Comparison of ENCODE assay signal across 13 cellular contexts in the genomic region with DNA sequence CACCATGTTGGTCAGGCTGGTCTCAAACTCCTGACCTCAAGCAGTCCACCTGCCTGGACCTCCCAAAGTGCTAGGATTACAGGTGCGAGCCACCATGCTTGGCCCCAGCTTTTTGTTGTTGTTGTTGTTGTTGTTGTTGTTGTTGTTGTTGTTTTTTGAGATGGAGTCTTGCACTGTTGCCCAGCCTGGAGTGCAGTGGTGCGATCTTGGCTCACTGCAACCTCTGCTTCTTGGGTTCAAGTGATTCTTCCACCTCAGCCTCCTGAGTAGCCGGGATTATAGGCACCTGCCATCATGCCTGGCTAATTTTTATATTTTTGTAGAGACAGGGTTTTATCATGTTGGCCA. TPM values are rescaled to one million over a fixed set of nuclear protein-coding genes. Genes with fewer than 3 reads are reported as not detected.
DNase-seq lines count a peak whose midpoint lies in the region; ATAC-seq, FAIRE-seq and TF ChIP-seq lines count a peak whose summit lies in the region.
"Not testable (repeated sequence)": the region's sequence is repeated elsewhere in the genome, so short reads cannot be mapped to it uniquely, and the experiment has no call there.
"Had no signal": no experiment of that assay in that cellular context is flagged by ENCODE, and none has a peak within 500 bp of the region (broad histone marks: within the 10 kb centered on the region; RNA-seq: fewer than 3 reads in every experiment).

No MANE protein-coding gene starts in this region.

- not testable (repeated sequence) for DNase-seq in astrocyte (ENCODE audit: low read depth); central memory CD8-positive, alpha-beta T cell (ENCODE audit: low spot score in 2 of 2); cardiac muscle cell (ENCODE audit: low read depth in 1 of 2, low spot score in 1 of 2); naive thymus-derived CD4-positive, alpha-beta T cell; osteoblast (ENCODE audit: insufficient read length, low spot score, missing footprints)

- ATAC-seq in central memory CD8-positive, alpha-beta T cell (replicated peaks; ENCODE audit: extremely low read depth, poor library complexity, severe bottlenecking); naive thymus-derived CD4-positive, alpha-beta T cell: not testable (repeated sequence)

- not testable (repeated sequence) for FAIRE-seq in astrocyte (lab: Jason Lieb, UNC)

- not testable (repeated sequence) for H3K4me1 ChIP-seq in HEK293 (ENCODE audit: control insufficient read depth, insufficient read depth, low read length); astrocyte (ENCODE audit: insufficient read depth, low read length); naive thymus-derived CD4-positive, alpha-beta T cell (ENCODE audit: control insufficient read depth in 2 of 2, insufficient read depth in 2 of 2, low read length in 2 of 2); osteoblast (ENCODE audit: insufficient read depth, low read length)
- peaks cover 20% of the 10 kb centered on the region for H3K4me1 ChIP-seq in cardiac muscle cell (ENCODE audit: low read depth)

- H3K9ac ChIP-seq in astrocyte (ENCODE audit: low read length): not testable (repeated sequence)

- TF ChIP-seq CTCF in HEK293 (tag by site-specific recombination; IDR thresholded peaks at IDR 0.05); astrocyte (IDR thresholded peaks at IDR 0.05; ENCODE audit: insufficient read depth, low read depth, low read length); cardiac muscle cell (IDR thresholded peaks at IDR 0.05; ENCODE audit: low read depth, low read length); osteoblast (IDR thresholded peaks at IDR 0.05; ENCODE audit: extremely low read depth, low read depth, low read length): not testable (repeated sequence)

- H3K27ac ChIP-seq in HEK293 (ENCODE audit: extremely low read depth, low read depth, low read length); naive thymus-derived CD4-positive, alpha-beta T cell (ENCODE audit: low read depth, low read length): not testable (repeated sequence)
- H3K27ac ChIP-seq in astrocyte (ENCODE audit: low read depth, low read length): peak overlapping the region; percentile 49
- peak overlapping the region; percentile 63 for H3K27ac ChIP-seq in cardiac muscle cell
- H3K27ac ChIP-seq in osteoblast (ENCODE audit: low read depth, low read length): peak overlapping the region; percentile 10

- not testable (repeated sequence) for H3K4me1 Mint-ChIP-seq in astrocyte (ENCODE audit: low read depth, unreplicated experiment)
- H3K4me1 Mint-ChIP-seq in central memory CD8-positive, alpha-beta T cell: peaks cover 41% of the 10 kb centered on the region
- peaks cover 10 to 44% (median 29%) of the 10 kb centered on the region in 7 donors for H3K4me1 Mint-ChIP-seq in naive thymus-derived CD4-positive, alpha-beta T cell

- not testable (repeated sequence) for H3K27ac Mint-ChIP-seq in astrocyte (ENCODE audit: unreplicated experiment)
- H3K27ac Mint-ChIP-seq in central memory CD8-positive, alpha-beta T cell (ENCODE audit: low read depth): peak overlapping the region; percentile 70
- H3K27ac Mint-ChIP-seq in naive thymus-derived CD4-positive, alpha-beta T cell: peak overlapping the region in 5 of 9 donors; percentile 38 to 68 (median 51)

- peak overlapping the region; percentile 14 for H3K4me2 ChIP-seq in astrocyte (ENCODE audit: low read length)
- not testable (repeated sequence) for H3K4me2 ChIP-seq in osteoblast (ENCODE audit: insufficient read depth, low read length)

- not testable (repeated sequence) for H3K9me3 ChIP-seq in HEK293 (ENCODE audit: control insufficient read depth, insufficient read depth, low read depth, low read length); astrocyte (ENCODE audit: insufficient read depth, low read depth, low read length); cardiac muscle cell (ENCODE audit: low read depth); naive thymus-derived CD4-positive, alpha-beta T cell (ENCODE audit: control insufficient read depth in 2 of 3, low read length in 3 of 3); osteoblast (ENCODE audit: low read depth, low read length)

- H3K9me3 Mint-ChIP-seq in astrocyte (ENCODE audit: unreplicated experiment); central memory CD8-positive, alpha-beta T cell; naive thymus-derived CD4-positive, alpha-beta T cell: not testable (repeated sequence)

- not testable (repeated sequence) for H3K36me3 Mint-ChIP-seq in astrocyte (ENCODE audit: low read depth, unreplicated experiment); central memory CD8-positive, alpha-beta T cell (ENCODE audit: insufficient read depth)
- H3K36me3 Mint-ChIP-seq in naive thymus-derived CD4-positive, alpha-beta T cell: peaks cover 5 to 21% (median 10%) of the 10 kb centered on the region in 5 donors

- POLR2A ChIA-PET in HEK293 (lab: Yijun Ruan, JAX); naive thymus-derived CD4-positive, alpha-beta T cell (lab: Charles Lee): not testable (repeated sequence)

- CTCF ChIA-PET in HEK293 (lab: Yijun Ruan, JAX); naive thymus-derived CD4-positive, alpha-beta T cell (lab: Charles Lee): not testable (repeated sequence)

- intact Hi-C loops in naive thymus-derived CD4-positive, alpha-beta T cell (cut with micrococcal nuclease): not testable (repeated sequence)

- not testable (repeated sequence) for H3K27me3 ChIP-seq in astrocyte (ENCODE audit: insufficient read depth, low read length); cardiac muscle cell; naive thymus-derived CD4-positive, alpha-beta T cell (ENCODE audit: control insufficient read depth in 2 of 2, insufficient read depth in 2 of 2, low read length in 2 of 2); osteoblast (ENCODE audit: insufficient read depth, low read length)

- peaks cover 86% of the 10 kb centered on the region for H3K79me2 ChIP-seq in astrocyte (ENCODE audit: insufficient read depth, low read length)
- peaks cover 90% of the 10 kb centered on the region for H3K79me2 ChIP-seq in osteoblast (ENCODE audit: insufficient read depth, low read length)

- not testable (repeated sequence) for H3K27me3 Mint-ChIP-seq in astrocyte (ENCODE audit: low read depth, unreplicated experiment); central memory CD8-positive, alpha-beta T cell; naive thymus-derived CD4-positive, alpha-beta T cell

- H3K4me3 Mint-ChIP-seq in astrocyte (ENCODE audit: unreplicated experiment); central memory CD8-positive, alpha-beta T cell; naive thymus-derived CD4-positive, alpha-beta T cell: not testable (repeated sequence)

- H4K20me1 ChIP-seq in astrocyte (ENCODE audit: insufficient read depth, low read length): peaks cover 84% of the 10 kb centered on the region
- peaks cover 58% of the 10 kb centered on the region for H4K20me1 ChIP-seq in osteoblast (ENCODE audit: insufficient read depth, low read length)

- not testable (repeated sequence) for H2AFZ ChIP-seq in astrocyte (ENCODE audit: low read depth, low read length); osteoblast (ENCODE audit: low read length)

- peaks cover 4 to 11% of the 10 kb centered on the region in 2 experiments; a peak in 2 of 3 replicates for H3K36me3 ChIP-seq in HEK293 (ENCODE audit: control insufficient read depth in 2 of 2, insufficient read depth in 1 of 2, low read length in 2 of 2)
- H3K36me3 ChIP-seq in astrocyte (ENCODE audit: insufficient read depth, low read length); cardiac muscle cell; osteoblast (ENCODE audit: insufficient read depth, low read length): not testable (repeated sequence)
- peaks cover 0 to 24% (median 0%) of the 10 kb centered on the region in 3 experiments for H3K36me3 ChIP-seq in naive thymus-derived CD4-positive, alpha-beta T cell (ENCODE audit: control insufficient read depth in 2 of 3, insufficient read depth in 3 of 3, low read length in 3 of 3)

- H3K4me3 ChIP-seq in HEK293 (ENCODE audit: low read depth, low read length); astrocyte (ENCODE audit: insufficient read depth, low read depth, low read length); cardiac muscle cell; naive thymus-derived CD4-positive, alpha-beta T cell (ENCODE audit: low read length); osteoblast (ENCODE audit: insufficient read depth, low read length): not testable (repeated sequence)

TF ChIP-seq in HEK293, 187 proteins besides CTCF, POLR2A, EP300 and RAD21 (continues in another document):
- peak; percentile 44; the same call in 1 of the 2 replicates for TF ChIP-seq ZNF121 (tag by site-specific recombination; IDR thresholded peaks at IDR 0.05)

RNA-seq across cellular contexts. Expression of gene C16orf90, which starts 21.7 kb away (rescaled TPM):
- total RNA-seq in astrocyte: not detected in 2 replicates
- total RNA-seq in cardiac muscle cell: not detected in 2 replicates
- not detected in 2 replicates for polyA plus RNA-seq in cardiac muscle cell
- not detected for total RNA-seq in naive thymus-derived CD4-positive, alpha-beta T cell
- not detected for polyA plus RNA-seq in naive thymus-derived CD4-positive, alpha-beta T cell
- not detected in 2 replicates for total RNA-seq in osteoblast
- total RNA-seq: A172; A673; Caco-2; CD4-positive, alpha-beta memory T cell; H1; H7 had no signal
- polyA plus RNA-seq: BJ; CD4-positive, alpha-beta memory T cell; H1 had no signal

RNA-seq across cellular contexts. Expression of gene CLUAP1, which starts 27.2 kb away (rescaled TPM):
- total RNA-seq in astrocyte (15.4 and 16.3 TPM in 2 replicates), cardiac muscle cell (23.3 and 29.0 TPM in 2 replicates), osteoblast (17.0 and 18.6 TPM in 2 replicates)
- polyA plus RNA-seq in cardiac muscle cell: 50.5 and 52.0 TPM in 2 replicates
- 10 to 100 TPM; 16.9 to 33.2 (median 28.0) TPM for total RNA-seq in naive thymus-derived CD4-positive, alpha-beta T cell
- 10 to 100 TPM; 31.5 to 44.2 TPM for polyA plus RNA-seq in naive thymus-derived CD4-positive, alpha-beta T cell

RNA-seq across cellular contexts. Expression of gene NAA60, which starts 30.1 kb away (rescaled TPM):
- total RNA-seq in astrocyte (61.1 and 64.9 TPM in 2 replicates), cardiac muscle cell (43.9 and 50.7 TPM in 2 replicates), osteoblast (19.7 and 27.5 TPM in 2 replicates)
- polyA plus RNA-seq in cardiac muscle cell: 77.0 and 83.0 TPM in 2 replicates
- 10 to 100 TPM; 38.7 to 63.7 (median 55.3) TPM for total RNA-seq in naive thymus-derived CD4-positive, alpha-beta T cell
- polyA plus RNA-seq in naive thymus-derived CD4-positive, alpha-beta T cell: 10 to 100 TPM; 41.2 to 58.9 TPM

RNA-seq across cellular contexts. Expression of gene ZNF597, which starts 30.3 kb away (rescaled TPM):
- total RNA-seq in astrocyte: 3.9 and 4.7 TPM in 2 replicates
- total RNA-seq in cardiac muscle cell: 1.2 and 2.1 TPM in 2 replicates
- polyA plus RNA-seq in cardiac muscle cell: 0.56 and 2.5 TPM in 2 replicates
- total RNA-seq in naive thymus-derived CD4-positive, alpha-beta T cell: 1 to 10 TPM; 2.2 to 5.9 (median 3.8) TPM
- 1 to 10 TPM; 1.7 to 2.1 TPM for polyA plus RNA-seq in naive thymus-derived CD4-positive, alpha-beta T cell
- total RNA-seq in osteoblast: 2.9 TPM in 2 replicates
